23 cellular contexts compared by ENCODE assay signal in the genomic region with DNA sequence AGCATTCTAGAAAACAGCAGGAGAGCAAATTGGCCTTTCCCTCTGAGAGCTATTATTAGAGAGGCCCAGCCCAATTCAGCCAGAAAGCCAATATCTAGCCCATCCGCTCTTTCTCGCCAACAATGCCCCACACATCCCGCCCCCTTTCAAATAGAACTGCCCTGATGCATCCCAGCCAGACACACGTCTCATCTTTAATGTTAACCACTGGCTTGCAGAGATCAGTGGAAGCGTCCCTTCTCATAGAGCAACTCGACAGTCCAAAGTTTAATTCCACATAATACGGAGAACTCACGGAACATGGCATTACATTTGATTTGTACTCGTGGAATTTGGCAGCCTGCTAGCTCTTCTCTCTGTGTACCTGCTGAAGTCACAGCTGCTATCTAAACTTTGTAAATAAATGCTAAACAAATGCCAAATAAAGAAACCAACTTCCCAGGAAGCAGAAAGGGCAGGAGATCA.
"Had no signal": no experiment of that assay in that cellular context is flagged by ENCODE, and none has a peak within 500 bp of the region (broad histone marks: within the 10 kb centered on the region; RNA-seq: fewer than 3 reads in every experiment).

No MANE protein-coding gene starts in this region.

- H3K4me3 ChIP-seq: pancreas, SK-N-MC, suprapubic skin, vagina had no signal

- H3K27ac Mint-ChIP-seq: activated CD4-positive, alpha-beta T cell treated with anti-CD3 and anti-CD28 coated beads, Interleukin-2, amount 10 ng/mL, durations not matched to agents 24 days and 14 days; activated CD8-positive, alpha-beta T cell treated with anti-CD3 and anti-CD28 coated beads for 36 hours; activated naive CD8-positive, alpha-beta T cell treated with anti-CD3 and anti-CD28 coated beads for 36 hours; activated T-helper 17 cell treated with anti-CD3 and anti-CD28 coated beads, Interleukin-2, amount 50 U/mL, for 72 hours; dendritic cell treated with granulocyte-macrophage colony-stimulating factor and Interleukin-4, amounts not matched to agents 40 ng/mL and 50 ng/mL, for 4 days; effector memory CD8-positive, alpha-beta T cell; natural killer cell; stimulated activated naive CD8-positive, alpha-beta T cell treated with anti-CD3 and anti-CD28 coated beads, Interleukin-15, Interleukin-2, amounts not matched to agents 100 ng/mL and 50 ng/mL, for 24 hours; T-helper 2 cell treated with Interferon-gamma antibody and Interleukin-4, amounts not matched to agents 5 μg/mL and 100 μg/mL, for 36 hours had no signal

- ATAC-seq: activated CD8-positive, alpha-beta T cell treated with anti-CD3 and anti-CD28 coated beads for 36 hours; activated T-helper 17 cell treated with anti-CD3 and anti-CD28 coated beads, Interleukin-2, amount 50 U/mL, for 72 hours; effector memory CD8-positive, alpha-beta T cell; natural killer cell; pancreas had no signal

- H3K27ac ChIP-seq: brain microvascular endothelial cell, neutrophil, pancreas, SK-N-MC, suprapubic skin, vagina had no signal

- H3K36me3 ChIP-seq: brain microvascular endothelial cell, neutrophil, pancreas, suprapubic skin, vagina had no signal

- H3K36me3 Mint-ChIP-seq: activated naive CD8-positive, alpha-beta T cell treated with anti-CD3 and anti-CD28 coated beads for 36 hours; natural killer cell had no signal

- H3K27me3 ChIP-seq: brain microvascular endothelial cell, neutrophil, pancreas, suprapubic skin, vagina had no signal

- H3K27me3 Mint-ChIP-seq: activated CD4-positive, alpha-beta T cell treated with anti-CD3 and anti-CD28 coated beads, Interleukin-2, amount 10 ng/mL, durations not matched to agents 24 days and 14 days; activated CD8-positive, alpha-beta T cell treated with anti-CD3 and anti-CD28 coated beads for 36 hours; dendritic cell treated with granulocyte-macrophage colony-stimulating factor and Interleukin-4, amounts not matched to agents 40 ng/mL and 50 ng/mL, for 4 days had no signal

- H3K4me3 Mint-ChIP-seq: activated CD4-positive, alpha-beta T cell treated with anti-CD3 and anti-CD28 coated beads, Interleukin-2, amount 10 ng/mL, durations not matched to agents 24 days and 14 days; activated CD8-positive, alpha-beta T cell treated with anti-CD3 and anti-CD28 coated beads for 36 hours; activated naive CD8-positive, alpha-beta T cell treated with anti-CD3 and anti-CD28 coated beads for 36 hours; activated T-helper 17 cell treated with anti-CD3 and anti-CD28 coated beads, Interleukin-2, amount 50 U/mL, for 72 hours; dendritic cell treated with granulocyte-macrophage colony-stimulating factor and Interleukin-4, amounts not matched to agents 40 ng/mL and 50 ng/mL, for 4 days; effector memory CD8-positive, alpha-beta T cell; natural killer cell; stimulated activated naive CD8-positive, alpha-beta T cell treated with anti-CD3 and anti-CD28 coated beads, Interleukin-15, Interleukin-2, amounts not matched to agents 100 ng/mL and 50 ng/mL, for 24 hours; T-helper 2 cell treated with Interferon-gamma antibody and Interleukin-4, amounts not matched to agents 5 μg/mL and 100 μg/mL, for 36 hours had no signal

- H3K9me3 ChIP-seq: neutrophil, pancreas, suprapubic skin, vagina had no signal

- FAIRE-seq: pancreas had no signal

- DNase-seq: activated CD4-positive, alpha-beta T cell treated with anti-CD3 and anti-CD28 coated beads, Interleukin-2, amount 10 ng/mL, durations not matched to agents 24 days and 14 days; activated CD4-positive, CD25-positive, alpha-beta regulatory T cell; activated CD8-positive, alpha-beta T cell treated with anti-CD3 and anti-CD28 coated beads for 36 hours; activated naive CD4-positive, alpha-beta T cell; activated naive CD8-positive, alpha-beta T cell treated with anti-CD3 and anti-CD28 coated beads for 36 hours; activated T-cell treated with anti-CD3 and anti-CD28 coated beads, Interleukin-2, amount 50 U/mL, for 1 hour; amniotic stem cell; brain microvascular endothelial cell; effector memory CD8-positive, alpha-beta T cell; islet precursor cell; mesenchymal stem cell; natural killer cell; pancreas; stimulated activated CD4-positive, alpha-beta T cell treated with anti-CD3 and anti-CD28 coated beads, Interleukin-2, amount 100 ng/mL, for 48 hours; trophoblast cell had no signal

- H3K9me3 Mint-ChIP-seq: activated CD4-positive, alpha-beta T cell treated with anti-CD3 and anti-CD28 coated beads, Interleukin-2, amount 10 ng/mL, durations not matched to agents 24 days and 14 days; activated CD8-positive, alpha-beta T cell treated with anti-CD3 and anti-CD28 coated beads for 36 hours; activated naive CD8-positive, alpha-beta T cell treated with anti-CD3 and anti-CD28 coated beads for 36 hours; dendritic cell treated with granulocyte-macrophage colony-stimulating factor and Interleukin-4, amounts not matched to agents 40 ng/mL and 50 ng/mL, for 4 days; stimulated activated naive CD8-positive, alpha-beta T cell treated with anti-CD3 and anti-CD28 coated beads, Interleukin-15, Interleukin-2, amounts not matched to agents 100 ng/mL and 50 ng/mL, for 24 hours; T-helper 2 cell treated with Interferon-gamma antibody and Interleukin-4, amounts not matched to agents 5 μg/mL and 100 μg/mL, for 36 hours had no signal

- H3K4me1 Mint-ChIP-seq: activated CD4-positive, alpha-beta T cell treated with anti-CD3 and anti-CD28 coated beads, Interleukin-2, amount 10 ng/mL, durations not matched to agents 24 days and 14 days; activated naive CD8-positive, alpha-beta T cell treated with anti-CD3 and anti-CD28 coated beads for 36 hours; activated T-helper 17 cell treated with anti-CD3 and anti-CD28 coated beads, Interleukin-2, amount 50 U/mL, for 72 hours; natural killer cell had no signal

- H3K4me1 ChIP-seq: pancreas, suprapubic skin, vagina had no signal
